Comparison of ENCODE assay signal across 23 cellular contexts in the genomic region with DNA sequence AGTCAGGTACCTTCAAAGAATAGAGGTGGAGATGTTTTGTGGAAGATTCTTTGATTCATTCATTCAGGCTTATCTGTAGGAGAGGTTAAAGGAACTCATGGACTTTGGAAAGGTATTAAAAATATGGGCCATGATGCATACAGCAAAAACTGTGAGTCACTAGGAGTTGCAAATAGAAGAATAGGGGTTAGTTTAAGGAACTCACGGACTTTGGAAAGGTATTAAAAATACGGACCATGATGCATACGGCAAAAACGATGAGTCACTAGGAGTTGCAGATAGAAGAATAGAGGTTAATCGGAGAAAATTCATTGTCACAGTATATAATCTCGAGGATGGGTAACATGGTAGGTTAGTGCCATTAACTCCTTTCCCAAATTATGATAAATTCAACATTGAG. TPM values are rescaled to one million over a fixed set of nuclear protein-coding genes. Genes with fewer than 3 reads are reported as not detected.
DNase-seq lines count a peak whose midpoint lies in the region; ATAC-seq, FAIRE-seq and TF ChIP-seq lines count a peak whose summit lies in the region.
"Had no signal": no experiment of that assay in that cellular context is flagged by ENCODE, and none has a peak within 500 bp of the region (broad histone marks: within the 10 kb centered on the region; RNA-seq: fewer than 3 reads in every experiment).

No MANE protein-coding gene starts in this region.

- H3K27ac ChIP-seq in A549 (peak overlapping the region; percentile 4 to 65; a peak in 3 of 6 replicates), IMR-90 (ENCODE audit: insufficient read depth, low read length) (no peak overlapping the region), sigmoid colon (no peak overlapping the region)

- no peak overlapping the region for H2BK5ac ChIP-seq in IMR-90 (ENCODE audit: low read depth, low read length, poor library complexity, severe bottlenecking)

- H3K18ac ChIP-seq in IMR-90 (ENCODE audit: low read depth, low read length) = no peak overlapping the region

- H3K56ac ChIP-seq in IMR-90 (ENCODE audit: extremely low read depth, insufficient read depth, low read length) = no peak overlapping the region

- H2BK20ac ChIP-seq in IMR-90 (ENCODE audit: low read depth, low read length) = no peak overlapping the region

- POLR2A ChIA-PET in A549 (lab: Yijun Ruan, JAX) (no interaction called here), IMR-90 (lab: Charles Lee; ENCODE audit: unreplicated experiment) (no interaction called here)
- POLR2A ChIA-PET in activated CD4-positive, alpha-beta memory T cell treated with anti-CD3 and anti-CD28 coated beads, Interleukin-2, amount 10 ng/mL, durations not matched to agents 7 days and 5 days (lab: Charles Lee) = no interaction called here

- TF ChIP-seq EP300 in A549 (IDR thresholded peaks at IDR 0.05) = no peak
- no peak for TF ChIP-seq EP300 in sigmoid colon (IDR thresholded peaks at IDR 0.05)

- H3K79me1 ChIP-seq in IMR-90 (ENCODE audit: low read depth in 1 of 2, low read length in 2 of 2) = no peaks in the 10 kb centered on the region

- no peak overlapping the region for H4K5ac ChIP-seq in IMR-90 (ENCODE audit: low read depth, low read length)

- H3K9me3 Mint-ChIP-seq in activated CD4-positive, alpha-beta memory T cell treated with anti-CD3 and anti-CD28 coated beads, Interleukin-2, amount 10 ng/mL, durations not matched to agents 7 days and 5 days = no peaks in the 10 kb centered on the region
- H3K9me3 Mint-ChIP-seq: CD4-positive, CD25-positive, alpha-beta regulatory T cell had no signal

- TF ChIP-seq RAD21 in A549 (conservative IDR thresholded peaks at IDR 0.05 in 1 of 2, IDR thresholded peaks at IDR 0.05 in 1 of 2) (no peak), IMR-90 (IDR thresholded peaks at IDR 0.05; ENCODE audit: low read length) (no peak)

- H4K91ac ChIP-seq in IMR-90 (ENCODE audit: insufficient read depth, low read depth, low read length) = no peak overlapping the region

- no peak overlapping the region for H3K14ac ChIP-seq in IMR-90 (replicated peaks; ENCODE audit: low read depth, low read length)

- no peak overlapping the region for H4K8ac ChIP-seq in IMR-90 (ENCODE audit: low read depth in 2 of 2, low read length in 2 of 2)

- H3K4me2 ChIP-seq in A549 = peak overlapping the region; percentile 45
- H3K4me2 ChIP-seq in IMR-90 (ENCODE audit: low read depth, low read length) = no peak overlapping the region

- H3K9me3 ChIP-seq in A549 (no peaks in the 10 kb centered on the region), IMR-90 (ENCODE audit: control insufficient read depth, insufficient read depth, low read length) (no peaks in the 10 kb centered on the region), mucosa of descending colon (no peaks in the 10 kb centered on the region), sigmoid colon (no peaks in the 10 kb centered on the region)
- H3K9me3 ChIP-seq: BE2C had no signal

- H3K36me3 Mint-ChIP-seq in activated CD4-positive, alpha-beta memory T cell treated with anti-CD3 and anti-CD28 coated beads, Interleukin-2, amount 10 ng/mL, durations not matched to agents 7 days and 5 days (ENCODE audit: low read depth) = no peaks in the 10 kb centered on the region
- H3K36me3 Mint-ChIP-seq: CD4-positive, CD25-positive, alpha-beta regulatory T cell had no signal

- H3K36me3 ChIP-seq in IMR-90 (ENCODE audit: control insufficient read depth, insufficient read depth, low read length) (no peaks in the 10 kb centered on the region), bronchial epithelial cell (ENCODE audit: control insufficient read depth, insufficient read depth, low read length) (no peaks in the 10 kb centered on the region), mucosa of descending colon (ENCODE audit: low read depth) (no peaks in the 10 kb centered on the region), sigmoid colon (no peaks in the 10 kb centered on the region)
- H3K36me3 ChIP-seq: BE2C had no signal

- peaks cover 12% of the 10 kb centered on the region for H3K4me1 Mint-ChIP-seq in activated CD4-positive, alpha-beta memory T cell treated with anti-CD3 and anti-CD28 coated beads, Interleukin-2, amount 10 ng/mL, durations not matched to agents 7 days and 5 days

- no peak overlapping the region for H2AK9ac ChIP-seq in IMR-90 (replicated peaks; ENCODE audit: low read depth, low read length, poor library complexity)

- H2BK15ac ChIP-seq in IMR-90 (ENCODE audit: low read depth, low read length) = no peak overlapping the region

- H3K4me3 ChIP-seq in A549 (no peak overlapping the region), IMR-90 (ENCODE audit: insufficient read depth, low read depth, low read length) (no peak overlapping the region), bronchial epithelial cell (ENCODE audit: low read depth, low read length) (no peak overlapping the region), mucosa of descending colon (no peak overlapping the region), sigmoid colon (no peak overlapping the region)

- CTCF ChIA-PET in A549 (lab: Yijun Ruan, JAX) = no interaction called here
- CTCF ChIA-PET in IMR-90 (lab: Yijun Ruan, JAX) = no interaction called here
- CTCF ChIA-PET in activated CD4-positive, alpha-beta memory T cell treated with anti-CD3 and anti-CD28 coated beads, Interleukin-2, amount 10 ng/mL, durations not matched to agents 7 days and 5 days (lab: Charles Lee) = no interaction called here

- TF ChIP-seq CTCF in A549 (IDR thresholded peaks at IDR 0.05) (no peak), IMR-90 (conservative IDR thresholded peaks at IDR 0.05; ENCODE audit: low read depth, low read length) (no peak), bronchial epithelial cell (IDR thresholded peaks at IDR 0.05; ENCODE audit: insufficient read depth, low read length, severe bottlenecking) (no peak), mucosa of descending colon (IDR thresholded peaks at IDR 0.05) (no peak), sigmoid colon (IDR thresholded peaks at IDR 0.05) (no peak)

- peak in 1 of 2 experiments; percentile 63 for DNase-seq in A549 (ENCODE audit: low read depth in 1 of 2, low spot score in 1 of 2)
- DNase-seq in IMR-90 = no peak
- DNase-seq in bronchial epithelial cell (ENCODE audit: low read depth) = peak; percentile 79
- no peak for DNase-seq in mucosa of descending colon
- no peak for DNase-seq in sigmoid colon
- no peak for DNase-seq in medulla oblongata (ENCODE audit: extremely low spot score)
- DNase-seq in activated CD4-positive, alpha-beta memory T cell treated with anti-CD3 and anti-CD28 coated beads, Interleukin-2, amount 10 ng/mL, durations not matched to agents 7 days and 5 days = no peak
- DNase-seq: BE2C; CD4-positive, CD25-positive, alpha-beta regulatory T cell; DMS53; EL; MV-4-11; NCI-H1694 treated with DMSO at 0.1 percent for 48 hours; NCI-H2227 treated with DMSO at 0.1 percent for 48 hours; NCI-H524; NCI-H82; SIG-M5 had no signal

- H3K9ac ChIP-seq in IMR-90 (ENCODE audit: low read depth, low read length) = no peak overlapping the region

- no peaks in the 10 kb centered on the region for H4K20me1 ChIP-seq in IMR-90 (ENCODE audit: insufficient read depth, low read length)

- no peak overlapping the region for H3K23ac ChIP-seq in IMR-90 (ENCODE audit: low read depth, low read length)

- no peak overlapping the region for H3K4me3 Mint-ChIP-seq in activated CD4-positive, alpha-beta memory T cell treated with anti-CD3 and anti-CD28 coated beads, Interleukin-2, amount 10 ng/mL, durations not matched to agents 7 days and 5 days
- H3K4me3 Mint-ChIP-seq: CD4-positive, CD25-positive, alpha-beta regulatory T cell had no signal

- FAIRE-seq in A549 (lab: Jason Lieb, UNC) (no peak), bronchial epithelial cell (lab: Jason Lieb, UNC) (no peak)
- FAIRE-seq: GM12891, H1, HTR-8/SVneo had no signal

- no TSS peak for BruUV-seq in IMR-90 (replicated peaks; lab: Mats Ljungman, UMichigan)

- 30% methylated on average over 6 of the region's 6 CpGs for WGBS in A549 (ENCODE audit: missing lambda C conversion rate)
- WGBS in IMR-90 (ENCODE audit: extremely low coverage in 2 of 2, insufficient read length in 1 of 2), 2 experiments = no CpG with 5 or more reads among the region's 6 CpGs
- 18 to 74% methylated on average over 6 of the region's 6 CpGs for WGBS in sigmoid colon, 2 donors

- H3K27me3 Mint-ChIP-seq in activated CD4-positive, alpha-beta memory T cell treated with anti-CD3 and anti-CD28 coated beads, Interleukin-2, amount 10 ng/mL, durations not matched to agents 7 days and 5 days = no peaks in the 10 kb centered on the region

- ATAC-seq in A549 (peak; percentile 40 to 77; a peak in 3 of 6 replicates), IMR-90 (ENCODE audit: low read depth) (no peak), mucosa of descending colon (peak; percentile 74), HG02588 (IDR thresholded peaks at IDR 0.05; ENCODE audit: unreplicated experiment) (no peak)
- ATAC-seq: SK-N-SH treated with all-trans-retinoic acid at 6 μM for 48 hours had no signal

- dilution Hi-C loops in IMR-90 (cut with HindIII; ENCODE audit: low sequenced_read_pairs, unreplicated experiment) = no loop called here

- H3K4ac ChIP-seq in IMR-90 (ENCODE audit: low read depth, low read length) = no peak overlapping the region

- no peaks in the 10 kb centered on the region for H3K9me1 ChIP-seq in IMR-90 (ENCODE audit: insufficient read depth, low read length)

- H3K27me3 ChIP-seq in IMR-90 (ENCODE audit: control insufficient read depth, insufficient read depth, low read length) (peaks cover 2% of the 10 kb centered on the region; the same call in 1 of the 2 replicates), bronchial epithelial cell (ENCODE audit: control insufficient read depth, insufficient read depth, low read length) (no peaks in the 10 kb centered on the region), sigmoid colon (no peaks in the 10 kb centered on the region)
- H3K27me3 ChIP-seq: BE2C had no signal

- peaks cover 30% of the 10 kb centered on the region for H3K4me1 ChIP-seq in A549
- no peaks in the 10 kb centered on the region for H3K4me1 ChIP-seq in IMR-90 (ENCODE audit: control insufficient read depth, insufficient read depth, low read length)
- H3K4me1 ChIP-seq in mucosa of descending colon (ENCODE audit: low read depth) = peaks cover 21% of the 10 kb centered on the region
- no peaks in the 10 kb centered on the region for H3K4me1 ChIP-seq in sigmoid colon
- H3K4me1 ChIP-seq: BE2C had no signal

- intact Hi-C loops in IMR-90 (cut with micrococcal nuclease) (no loop called here), mucosa of descending colon (cut with DNase I, micrococcal nuclease) (no loop called here), sigmoid colon (cut with DNase I) (no loop called here)

- in situ Hi-C loops in IMR-90 (cut with MboI; ENCODE audit: low sequenced_read_pairs) = no loop called here

- no peak overlapping the region for H2AFZ ChIP-seq in IMR-90 (replicated peaks; ENCODE audit: low read length, poor library complexity)

- TF ChIP-seq POLR2A in A549 (IDR thresholded peaks at IDR 0.05; ENCODE audit: low read length) = no peak
- no peak for TF ChIP-seq POLR2A in IMR-90 (IDR thresholded peaks at IDR 0.05; ENCODE audit: low read depth, low read length)
- TF ChIP-seq POLR2A in sigmoid colon (IDR thresholded peaks at IDR 0.05) = no peak

- H3K27ac Mint-ChIP-seq in activated CD4-positive, alpha-beta memory T cell treated with anti-CD3 and anti-CD28 coated beads, Interleukin-2, amount 10 ng/mL, durations not matched to agents 7 days and 5 days = no peak overlapping the region
- H3K27ac Mint-ChIP-seq: CD4-positive, CD25-positive, alpha-beta regulatory T cell had no signal

- H2BK120ac ChIP-seq in IMR-90 (ENCODE audit: low read depth, low read length) = no peak overlapping the region

- H2AK5ac ChIP-seq in IMR-90 (ENCODE audit: low read depth, low read length) = no peak overlapping the region

RNA-seq across cellular contexts. Expression of gene SLC9A2, which starts 41.2 kb away (rescaled TPM):
- polyA plus RNA-seq in A549 (2011; rRNA removed) (4.1 and 4.3 TPM in 2 replicates), A549 (2017; fragmentation: RNase III; extraction: RNeasy Plus Mini Kit Qiagen cat#74134 plus additional on column Dnase treatment) (2.5 to 3.0 TPM (median 3.0 TPM) in 3 replicates), IMR-90 (2012; rRNA removed) (not detected in 2 replicates), sigmoid colon (10 to 100 TPM in 1 of 3 donors, 1 to 10 TPM in 2; 6.0 to 14.0 (median 6.7) TPM)
- polyA plus RNA-seq in A549 (2012; cell fraction: cytosol; rRNA removed) = 1.1 and 1.2 TPM in 2 replicates
- polyA plus RNA-seq in A549 (2012; cell fraction: nucleus; rRNA removed) = 1.0 and 1.6 TPM in 2 replicates
- 4.8 and 5.3 TPM in 2 replicates for polyA minus RNA-seq in A549 (2011; rRNA and poly(A)+ RNA removed)
- total RNA-seq in IMR-90 (2012; rRNA removed) (not detected in 2 replicates), bronchial epithelial cell (under 0.01 and 0.13 TPM in 2 replicates), mucosa of descending colon (10 to 100 TPM; 32.2 to 92.9 (median 67.1) TPM), sigmoid colon (under 1 TPM in 2 of 4 donors, not detected in 2; under 0.01 to 0.28 TPM)
- not detected in 2 replicates for polyA plus RNA-seq in IMR-90 (2012; cell fraction: cytosol; rRNA removed)
- polyA plus RNA-seq in IMR-90 (2012; cell fraction: nucleus; rRNA removed; ENCODE audit: low replicate concordance) = not detected in 2 replicates
- total RNA-seq in activated CD4-positive, alpha-beta memory T cell treated with anti-CD3 and anti-CD28 coated beads, Interleukin-2, amount 10 ng/mL, durations not matched to agents 7 days and 5 days = not detected
- total RNA-seq: CD4-positive, CD25-positive, alpha-beta regulatory T cell; RPMI7951 had no signal
- polyA plus RNA-seq: CD4-positive, CD25-positive, alpha-beta regulatory T cell had no signal

Comparison
In these comparisons a context has a peak if more than half of its experiments do, and no peak if none do; other contexts are left out.
1. ATAC-seq: peak in A549 (2 of 2) and mucosa of descending colon (single experiment); none in IMR-90 (single experiment) and HG02588 (single experiment).
2. H3K27ac ChIP-seq: peak in A549 (2 of 2); none in IMR-90 (single experiment) and sigmoid colon (0 of 4).
3. RNA of gene SLC9A2, which starts 41.2 kb away (total RNA-seq): 32.2 to 92.9 TPM in mucosa of descending colon; not detected in IMR-90, under 0.01 to 0.13 TPM in bronchial epithelial cell, under 0.01 to 0.28 TPM in sigmoid colon and not detected in activated CD4-positive, alpha-beta memory T cell treated with anti-CD3 and anti-CD28 coated beads, Interleukin-2, amount 10 ng/mL, durations not matched to agents 7 days and 5 days; every median in the first group is over 10 times any median in the second.